Comparison of ENCODE assay signal across 23 cellular contexts in genomic region chr2:61714210-61714609, GRCh38.
DNase-seq lines count a peak whose midpoint lies in the region; ATAC-seq, FAIRE-seq and TF ChIP-seq lines count a peak whose summit lies in the region.
"Had no signal": no experiment of that assay in that cellular context is flagged by ENCODE, and none has a peak within 500 bp of the region (broad histone marks: within the 10 kb centered on the region; RNA-seq: fewer than 3 reads in every experiment).

No MANE protein-coding gene starts in this region.

- no TSS peak for BruUV-seq in HepG2 (replicated peaks; lab: Mats Ljungman, UMichigan)

- H3K79me2 ChIP-seq in HepG2 (ENCODE audit: insufficient read depth, low read length) = no peaks in the 10 kb centered on the region

- TF ChIP-seq CTCF in liver (IDR thresholded peaks at IDR 0.05; ENCODE audit: low read depth, low read length, missing input control) = no peak
- no peak for TF ChIP-seq CTCF in HepG2 (CRISPR knock-in tag; IDR thresholded peaks at IDR 0.05)
- no peak for TF ChIP-seq CTCF in right lobe of liver (IDR thresholded peaks at IDR 0.05)

- no peak overlapping the region for H3K4me2 ChIP-seq in HepG2 (ENCODE audit: low read depth, low read length)
- H3K4me2 ChIP-seq: BLaER1 treated with 17β-estradiol and CSF1 and Interleukin-3, amounts not matched to agents 10 nM and 100 nM had no signal

- in situ Hi-C loops in HepG2 (cut with HindIII; ENCODE audit: extremely low pct_ligation_motif_present, low pct_unique_long_range_greater_than_20kb) = no loop called here

- intact Hi-C loops in HepG2 (cut with micrococcal nuclease; ENCODE audit: unreplicated experiment) = no loop called here
- intact Hi-C loops in left cardiac atrium (cut with DNase I) = loop anchor here in 1 of 2 donors (2.0 kb wide), 1 partner anchor 49 kb away; no protein-coding TSS in a partner anchor
- intact Hi-C loops in right lobe of liver (cut with DNase I) = no loop called here

- TF ChIP-seq RAD21 in liver (IDR thresholded peaks at IDR 0.05) (peak in 1 of 2 donors; percentile 47), HepG2 (CRISPR knock-in tag; IDR thresholded peaks at IDR 0.05) (no peak)

- no peaks in the 10 kb centered on the region for H3K27me3 ChIP-seq in liver (ENCODE audit: control insufficient read depth in 4 of 4, insufficient read depth in 4 of 4, low read length in 3 of 4)
- H3K27me3 ChIP-seq in HepG2 (ENCODE audit: control insufficient read depth in 1 of 2, insufficient read depth in 2 of 2, low read length in 2 of 2) = 0 out of 5 replicates have a peak, but pooled peaks cover 1 to 5% of the 10 kb centered on the region in 2 experiments
- no peaks in the 10 kb centered on the region for H3K27me3 ChIP-seq in right lobe of liver
- H3K27me3 ChIP-seq: BLaER1 treated with 17β-estradiol and CSF1 and Interleukin-3, amounts not matched to agents 10 nM and 100 nM; Peyer's patch had no signal

- WGBS in liver = 60% methylated on average over 5 of the region's 5 CpGs
- WGBS in HepG2 (ENCODE audit: low lambda C conversion rate) = 44% methylated on average over 5 of the region's 5 CpGs
- WGBS in right lobe of liver (ENCODE audit: insufficient coverage, low coverage, low lambda C conversion rate, missing lambda C conversion rate) = 32% methylated on average over 5 of the region's 5 CpGs

- no peaks in the 10 kb centered on the region for H4K20me1 ChIP-seq in HepG2 (ENCODE audit: insufficient read depth, low read length)
- H4K20me1 ChIP-seq: BLaER1 treated with 17β-estradiol and CSF1 and Interleukin-3, amounts not matched to agents 10 nM and 100 nM had no signal

- H3K27ac ChIP-seq in liver (ENCODE audit: low read depth in 1 of 2, low read length in 2 of 2) (no peak overlapping the region), HepG2 (ENCODE audit: extremely low read length, insufficient read depth, low read length) (no peak overlapping the region), right lobe of liver (peak overlapping the region in 2 of 3 donors; percentile 78 to 90)
- H3K27ac ChIP-seq: BLaER1 treated with 17β-estradiol and CSF1 and Interleukin-3, amounts not matched to agents 10 nM and 100 nM; Peyer's patch had no signal

- H3K4me3 ChIP-seq in liver (ENCODE audit: low read depth in 1 of 3, low read length in 3 of 3) (no peak overlapping the region), HepG2 (replicated peaks in 1 of 3; ENCODE audit: insufficient read depth in 1 of 3, low read depth in 2 of 3, low read length in 3 of 3) (no peak overlapping the region), right lobe of liver (no peak overlapping the region)
- H3K4me3 ChIP-seq: BLaER1 treated with 17β-estradiol and CSF1 and Interleukin-3, amounts not matched to agents 10 nM and 100 nM; Peyer's patch had no signal

- POLR2A ChIA-PET in HepG2 (lab: Yijun Ruan, JAX) = no interaction called here

- H3K9ac ChIP-seq in liver (ENCODE audit: low read depth in 1 of 2, low read length in 2 of 2) (no peak overlapping the region), HepG2 (ENCODE audit: insufficient read depth, low read depth, low read length) (no peak overlapping the region)
- H3K9ac ChIP-seq: BLaER1 treated with 17β-estradiol and CSF1 and Interleukin-3, amounts not matched to agents 10 nM and 100 nM had no signal

- H3K4me1 ChIP-seq in liver (ENCODE audit: control insufficient read depth in 4 of 4, insufficient read depth in 4 of 4, low read length in 3 of 4) = peaks cover 0 to 11% (median 7%) of the 10 kb centered on the region in 4 donors
- peaks cover 16% of the 10 kb centered on the region for H3K4me1 ChIP-seq in HepG2 (ENCODE audit: insufficient read depth, low read length)
- H3K4me1 ChIP-seq in right lobe of liver = peaks cover 0 to 35% (median 0%) of the 10 kb centered on the region in 4 donors
- H3K4me1 ChIP-seq: BLaER1 treated with 17β-estradiol and CSF1 and Interleukin-3, amounts not matched to agents 10 nM and 100 nM; Caco-2 had no signal

- DNase-seq in HepG2 (ENCODE audit: low spot score) (no peak), left cardiac atrium (peak; percentile 44), right lobe of liver (peak in 2 of 3 donors; percentile 69 to 77), dedifferentiated amniotic fluid mesenchymal stem cell (ENCODE audit: extremely low spot score) (no peak), NCI-H82 (lab: John Stamatoyannopoulos, UW) (no peak), medulla oblongata (ENCODE audit: extremely low spot score) (no peak)
- DNase-seq: 8988T; Caco-2; CD4-positive, alpha-beta memory T cell; DMS153; KG1; NCI-H1092; NCI-H1436 treated with DMSO at 0.1 percent for 48 hours; NCI-H2029; NCI-H345; NCI-H524 treated with DMSO at 0.1 percent for 48 hours; Peyer's patch had no signal

- no peak for ATAC-seq in HepG2
- peak; percentile 54 to 76 for ATAC-seq in left cardiac atrium
- peak; percentile 67 to 78 (median 72) for ATAC-seq in right lobe of liver
- no peak for ATAC-seq in HG03565 (IDR thresholded peaks at IDR 0.05; ENCODE audit: unreplicated experiment)

- no peaks in the 10 kb centered on the region for H3K9me3 ChIP-seq in liver (ENCODE audit: control insufficient read depth in 4 of 4, low read length in 3 of 4)
- no peaks in the 10 kb centered on the region for H3K9me3 ChIP-seq in HepG2 (ENCODE audit: low read length)
- H3K9me3 ChIP-seq in right lobe of liver = no peaks in the 10 kb centered on the region
- H3K9me3 ChIP-seq: BLaER1 treated with 17β-estradiol and CSF1 and Interleukin-3, amounts not matched to agents 10 nM and 100 nM; Caco-2; Peyer's patch had no signal

- CTCF ChIA-PET in HepG2 (lab: Yijun Ruan, JAX; ENCODE audit: low intra/inter-chr PET ratio, low total read pairs) = no interaction called here

- FAIRE-seq in HepG2 (lab: Jason Lieb, UNC) = no peak
- FAIRE-seq: G401.6, GM12892, H54 had no signal

- TF ChIP-seq POLR2A in HepG2 (IDR thresholded peaks at IDR 0.05; ENCODE audit: insufficient read depth in 1 of 2, low read depth in 2 of 2, low read length in 2 of 2) = no peak
- TF ChIP-seq POLR2A in right lobe of liver (IDR thresholded peaks at IDR 0.05) = no peak

- no peak overlapping the region for H2AFZ ChIP-seq in HepG2 (ENCODE audit: low read length)

- H3K36me3 ChIP-seq in liver (ENCODE audit: control insufficient read depth in 4 of 4, insufficient read depth in 3 of 4, low read depth in 1 of 4, low read length in 3 of 4) (no peaks in the 10 kb centered on the region), HepG2 (replicated peaks in 1 of 2; ENCODE audit: control insufficient read depth in 1 of 2, insufficient read depth in 2 of 2, low read length in 2 of 2) (no peaks in the 10 kb centered on the region), right lobe of liver (no peaks in the 10 kb centered on the region)
- H3K36me3 ChIP-seq: BLaER1 treated with 17β-estradiol and CSF1 and Interleukin-3, amounts not matched to agents 10 nM and 100 nM; Peyer's patch had no signal

- TF ChIP-seq EP300 in HepG2 (IDR thresholded peaks at IDR 0.05; ENCODE audit: low read depth in 2 of 2, low read length in 2 of 2) (no peak), HepG2 (CRISPR knock-in tag; IDR thresholded peaks at IDR 0.05; ENCODE audit: borderline replicate concordance) (no peak)

TF ChIP-seq in liver, 16 proteins besides CTCF, POLR2A, EP300 and RAD21 (continues in another document):
- TF ChIP-seq SP1 (IDR thresholded peaks at IDR 0.05) = peak; percentile 82
- TF ChIP-seq HNF4A (conservative IDR thresholded peaks at IDR 0.05) = peak; percentile 37 to 53
- no peak for TF ChIP-seq HNF4G (IDR thresholded peaks at IDR 0.05)
- no peak for TF ChIP-seq MAX (IDR thresholded peaks at IDR 0.05)
- no peak for TF ChIP-seq NR2F2 (IDR thresholded peaks at IDR 0.05)
- TF ChIP-seq, protein P1, sequence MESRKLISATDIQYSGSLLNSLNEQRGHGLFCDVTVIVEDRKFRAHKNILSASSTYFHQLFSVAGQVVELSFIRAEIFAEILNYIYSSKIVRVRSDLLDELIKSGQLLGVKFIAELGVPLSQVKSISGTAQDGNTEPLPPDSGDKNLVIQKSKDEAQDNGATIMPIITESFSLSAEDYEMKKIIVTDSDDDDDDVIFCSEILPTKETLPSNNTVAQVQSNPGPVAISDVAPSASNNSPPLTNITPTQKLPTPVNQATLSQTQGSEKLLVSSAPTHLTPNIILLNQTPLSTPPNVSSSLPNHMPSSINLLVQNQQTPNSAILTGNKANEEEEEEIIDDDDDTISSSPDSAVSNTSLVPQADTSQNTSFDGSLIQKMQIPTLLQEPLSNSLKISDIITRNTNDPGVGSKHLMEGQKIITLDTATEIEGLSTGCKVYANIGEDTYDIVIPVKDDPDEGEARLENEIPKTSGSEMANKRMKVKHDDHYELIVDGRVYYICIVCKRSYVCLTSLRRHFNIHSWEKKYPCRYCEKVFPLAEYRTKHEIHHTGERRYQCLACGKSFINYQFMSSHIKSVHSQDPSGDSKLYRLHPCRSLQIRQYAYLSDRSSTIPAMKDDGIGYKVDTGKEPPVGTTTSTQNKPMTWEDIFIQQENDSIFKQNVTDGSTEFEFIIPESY (IDR thresholded peaks at IDR 0.05) = no peak

TF ChIP-seq in HepG2, 621 proteins besides CTCF, POLR2A, EP300 and RAD21:
- TF ChIP-seq HNRNPLL (IDR thresholded peaks at IDR 0.05; ENCODE audit: low read depth, low read length, poor library complexity, severe bottlenecking) (no peak), MEIS2 (CRISPR knock-in tag; IDR thresholded peaks at IDR 0.05) (no peak), REPIN1 (CRISPR knock-in tag; IDR thresholded peaks at IDR 0.05; ENCODE audit: borderline replicate concordance, low read depth) (no peak), PCBP2 (optimal IDR thresholded peaks at IDR 0.05; ENCODE audit: low read depth, low read length, poor library complexity, severe bottlenecking) (no peak)

Comparison
In these comparisons a context has a peak if more than half of its experiments do, and no peak if none do; other contexts are left out.
1. H3K27ac ChIP-seq: peak in right lobe of liver (2 of 3); none in liver (0 of 2) and HepG2 (single experiment).
2. ATAC-seq: peak in left cardiac atrium (2 of 2) and right lobe of liver (4 of 4); none in HepG2 (single experiment) and HG03565 (single experiment).
3. DNase-seq: peak in left cardiac atrium (single experiment) and right lobe of liver (2 of 3); none in HepG2 (single experiment), dedifferentiated amniotic fluid mesenchymal stem cell (single experiment), NCI-H82 (single experiment) and medulla oblongata (single experiment).